8 cellular contexts compared by ENCODE assay signal in genomic region chr2:47072018-47072691, GRCh38.
DNase-seq lines count a peak whose midpoint lies in the region; ATAC-seq, FAIRE-seq and TF ChIP-seq lines count a peak whose summit lies in the region.

No MANE protein-coding gene starts in this region.

- WGBS in A549 (ENCODE audit: missing lambda C conversion rate) = 95% methylated on average over 28 of the region's 28 CpGs
- 80 to 87% methylated on average over 28 of the region's 28 CpGs for WGBS in sigmoid colon, 2 donors

- H3K4me2 ChIP-seq in A549 = peak overlapping the region; percentile 77; the same call in 1 of the 3 replicates

- CTCF ChIA-PET in A549 (lab: Yijun Ruan, JAX) = interaction anchor here (1.2 to 3.5 kb wide), 5 partner anchors 30 to 251 kb away, joined by 3 to 15 read pairs (median 5); no protein-coding TSS in a partner anchor

- no peaks in the 10 kb centered on the region for H3K36me3 Mint-ChIP-seq in activated naive CD4-positive, alpha-beta T cell treated with anti-CD3 and anti-CD28 coated beads, Interleukin-2, amount 50 U/mL, for 72 hours

- no peak for ATAC-seq in A549
- peak; percentile 6 for ATAC-seq in HG02798 (IDR thresholded peaks at IDR 0.05; ENCODE audit: poor library complexity, unreplicated experiment)
- peak in 1 of 2 donors; percentile 8 for ATAC-seq in activated naive CD4-positive, alpha-beta T cell treated with anti-CD3 and anti-CD28 coated beads, Interleukin-2, amount 50 U/mL, for 72 hours

- H3K36me3 ChIP-seq in sigmoid colon = peaks cover 0 to 7% (median 0%) of the 10 kb centered on the region in 4 donors

- TF ChIP-seq POLR2A in A549 (IDR thresholded peaks at IDR 0.05; ENCODE audit: low read length) (no peak), sigmoid colon (IDR thresholded peaks at IDR 0.05) (no peak)

- no peak overlapping the region for H3K4me3 ChIP-seq in A549
- no peak overlapping the region for H3K4me3 ChIP-seq in sigmoid colon

- intact Hi-C loops in sigmoid colon (cut with DNase I) = no loop called here

- peak overlapping the region; percentile 74 to 93 for H3K27ac Mint-ChIP-seq in activated naive CD4-positive, alpha-beta T cell treated with anti-CD3 and anti-CD28 coated beads, Interleukin-2, amount 50 U/mL, for 72 hours

- peak in 1 of 2 experiments; percentile 46 for DNase-seq in A549 (ENCODE audit: low read depth in 1 of 2, low spot score in 1 of 2)
- DNase-seq in activated naive CD4-positive, alpha-beta T cell treated with anti-CD3 and anti-CD28 coated beads, Interleukin-2, amount 50 U/mL, for 72 hours (ENCODE audit: low spot score in 2 of 2) = no peak
- DNase-seq in hepatic stellate cell (ENCODE audit: low spot score) = peak; percentile 97
- peak; percentile 95 for DNase-seq in sigmoid colon
- no peak for DNase-seq in HUDEP-2 (lab: John Stamatoyannopoulos, UW; ENCODE audit: unreplicated experiment in 76 of 76)
- no peak for DNase-seq in activated T-cell treated with anti-CD3 and anti-CD28 coated beads, Interleukin-2, amount 50 U/mL, for 48 hours
- DNase-seq in activated gamma-delta T cell (lab: John Stamatoyannopoulos, UW) = no peak

- H3K27ac ChIP-seq in A549 (peak overlapping the region; percentile 85 to 90), sigmoid colon (peak overlapping the region; percentile 89 to 96 (median 92))

- H3K9me3 ChIP-seq in A549 (no peaks in the 10 kb centered on the region), sigmoid colon (no peaks in the 10 kb centered on the region)

- no peaks in the 10 kb centered on the region for H3K27me3 ChIP-seq in sigmoid colon

- no peak for TF ChIP-seq CTCF in A549 (IDR thresholded peaks at IDR 0.05)
- peak in 1 of 4 experiments; percentile 50 for TF ChIP-seq CTCF in sigmoid colon (IDR thresholded peaks at IDR 0.05)

- no peak for TF ChIP-seq RAD21 in A549 (conservative IDR thresholded peaks at IDR 0.05 in 1 of 2, IDR thresholded peaks at IDR 0.05 in 1 of 2)

- TF ChIP-seq EP300 in A549 (IDR thresholded peaks at IDR 0.05) (no peak), sigmoid colon (IDR thresholded peaks at IDR 0.05) (no peak)

- no peaks in the 10 kb centered on the region for H3K9me3 Mint-ChIP-seq in activated naive CD4-positive, alpha-beta T cell treated with anti-CD3 and anti-CD28 coated beads, Interleukin-2, amount 50 U/mL, for 72 hours

- H3K4me1 ChIP-seq in A549 (peaks cover 81% of the 10 kb centered on the region), sigmoid colon (peaks cover 0 to 88% (median 85%) of the 10 kb centered on the region in 4 donors)

- no peak for FAIRE-seq in A549 (lab: Jason Lieb, UNC)

- POLR2A ChIA-PET in A549 (lab: Yijun Ruan, JAX) = interaction anchor here (0.5 kb wide), 1 partner anchor 374 kb away, joined by 5 read pairs; no protein-coding TSS in a partner anchor

TF ChIP-seq in A549, 52 proteins besides CTCF, POLR2A, EP300 and RAD21:
- TF ChIP-seq POLR2AphosphoS2 (conservative IDR thresholded peaks at IDR 0.05; ENCODE audit: low read length) = no peak
- no peak for TF ChIP-seq SREBF2 (IDR thresholded peaks at IDR 0.05)
- TF ChIP-seq CBX8 (IDR thresholded peaks at IDR 0.05) = no peak
- TF ChIP-seq CHD4 (IDR thresholded peaks at IDR 0.05; ENCODE audit: borderline replicate concordance) = no peak
- TF ChIP-seq MAZ (IDR thresholded peaks at IDR 0.05; ENCODE audit: borderline replicate concordance, low read depth, low read length) = no peak
- no peak for TF ChIP-seq SMC3 (IDR thresholded peaks at IDR 0.05)
- peak; percentile 4 for TF ChIP-seq MAFK (IDR thresholded peaks at IDR 0.05; ENCODE audit: partially characterized antibody)

Comparison
In these comparisons a context has a peak if more than half of its experiments do, and no peak if none do; other contexts are left out.
1. DNase-seq: peak in hepatic stellate cell (single experiment) and sigmoid colon (single experiment); none in activated naive CD4-positive, alpha-beta T cell treated with anti-CD3 and anti-CD28 coated beads, Interleukin-2, amount 50 U/mL, for 72 hours (0 of 2), HUDEP-2 (0 of 76), activated T-cell treated with anti-CD3 and anti-CD28 coated beads, Interleukin-2, amount 50 U/mL, for 48 hours (0 of 2) and activated gamma-delta T cell (single experiment).